Comparison of ENCODE assay signal across 8 cellular contexts in genomic region chr5:61933787-61934626, GRCh38.
DNase-seq lines count a peak whose midpoint lies in the region; ATAC-seq and TF ChIP-seq lines count a peak whose summit lies in the region.

No MANE protein-coding gene starts in this region.

- no peaks in the 10 kb centered on the region for H3K36me3 ChIP-seq in right atrium auricular region
- H3K36me3 ChIP-seq in mesenchymal stem cell (ENCODE audit: control insufficient read depth in 1 of 2, insufficient read depth in 2 of 2, low read depth in 1 of 2, low read length in 2 of 2), result no peaks in the 10 kb centered on the region

- H2BK120ac ChIP-seq in mesenchymal stem cell (ENCODE audit: low read depth, low read length), result no peak overlapping the region

- intact Hi-C loops in Right ventricle myocardium superior (cut with DNase I), result loop anchor here (10.0 kb wide), 1 partner anchor 879 kb away; no protein-coding TSS in a partner anchor

- DNase-seq in Right ventricle myocardium superior (no peak), right atrium auricular region (ENCODE audit: low spot score) (no peak), HT1080 (ENCODE audit: low read depth) (peak; percentile 35), NOMO-1 treated with DMSO at 0.1 percent for 48 hours (lab: John Stamatoyannopoulos, UW; ENCODE audit: unreplicated experiment) (peak; percentile 48), dermis blood vessel endothelial cell (peak; percentile 77), mesenchymal stem cell (peak; percentile 60), activated gamma-delta T cell treated with Interleukin-2 at 50 U/mL for 16 hours (no peak)

- no peaks in the 10 kb centered on the region for H3K79me1 ChIP-seq in mesenchymal stem cell (replicated peaks; ENCODE audit: low read length, poor library complexity, severe bottlenecking)

- H3K18ac ChIP-seq in mesenchymal stem cell (ENCODE audit: low read depth in 1 of 2, low read length in 2 of 2), result no peak overlapping the region

- H3K14ac ChIP-seq in mesenchymal stem cell (ENCODE audit: low read length in 2 of 2), result no peak overlapping the region

- ATAC-seq in Right ventricle myocardium superior (ENCODE audit: poor library complexity) (peak; percentile 84), HG03460 (IDR thresholded peaks at IDR 0.05; ENCODE audit: unreplicated experiment) (no peak)

- WGBS in mesenchymal stem cell, result 49% methylated on average over 3 of the region's 4 CpGs

- peak in 1 of 2 donors; percentile 73 for TF ChIP-seq CTCF in right atrium auricular region (IDR thresholded peaks at IDR 0.05)

- H3K9me3 ChIP-seq in right atrium auricular region, result no peaks in the 10 kb centered on the region
- no peaks in the 10 kb centered on the region for H3K9me3 ChIP-seq in mesenchymal stem cell (ENCODE audit: control insufficient read depth, low read length)

- H2BK15ac ChIP-seq in mesenchymal stem cell (ENCODE audit: low read depth, poor library complexity, severe bottlenecking), result no peak overlapping the region

- H2AFZ ChIP-seq in mesenchymal stem cell (ENCODE audit: low read depth, low read length), result no peak overlapping the region

- no peak overlapping the region for H3K4me2 ChIP-seq in mesenchymal stem cell (ENCODE audit: low read length, poor library complexity, severe bottlenecking)

- H3K4me3 ChIP-seq in right atrium auricular region (no peak overlapping the region), mesenchymal stem cell (ENCODE audit: insufficient read depth in 1 of 2, low read depth in 1 of 2, low read length in 2 of 2) (no peak overlapping the region)

- no peak overlapping the region for H3K27ac ChIP-seq in right atrium auricular region
- H3K27ac ChIP-seq in mesenchymal stem cell (ENCODE audit: low read length, poor library complexity, severe bottlenecking), result no peak overlapping the region

- H3K27me3 ChIP-seq in right atrium auricular region (no peaks in the 10 kb centered on the region), mesenchymal stem cell (ENCODE audit: control insufficient read depth in 1 of 2, insufficient read depth in 1 of 2, low read length in 2 of 2) (no peaks in the 10 kb centered on the region)

- H2BK5ac ChIP-seq in mesenchymal stem cell (ENCODE audit: low read depth, low read length, poor library complexity, severe bottlenecking), result no peak overlapping the region

- no peaks in the 10 kb centered on the region for H3K4me1 ChIP-seq in right atrium auricular region
- peaks cover 1% of the 10 kb centered on the region for H3K4me1 ChIP-seq in mesenchymal stem cell (ENCODE audit: control insufficient read depth, insufficient read depth, low read depth, low read length)

- H3K9ac ChIP-seq in mesenchymal stem cell (ENCODE audit: low read length), result peak overlapping the region; percentile 40

- H2AK5ac ChIP-seq in mesenchymal stem cell (ENCODE audit: low read length, severe bottlenecking), result no peak overlapping the region

- H4K91ac ChIP-seq in mesenchymal stem cell (ENCODE audit: low read length), result no peak overlapping the region

- H4K8ac ChIP-seq in mesenchymal stem cell (ENCODE audit: low read length), result no peak overlapping the region

- H3K23ac ChIP-seq in mesenchymal stem cell (ENCODE audit: low read length in 2 of 2), result no peak overlapping the region

- H2BK12ac ChIP-seq in mesenchymal stem cell (ENCODE audit: low read length in 2 of 2), result no peak overlapping the region

- H3K4ac ChIP-seq in mesenchymal stem cell (ENCODE audit: low read depth in 1 of 2, low read length in 2 of 2), result no peak overlapping the region

Comparison
In these comparisons a context has a peak if more than half of its experiments do, and no peak if none do; other contexts are left out.
1. DNase-seq: peak in HT1080 (single experiment), NOMO-1 treated with DMSO at 0.1 percent for 48 hours (single experiment), dermis blood vessel endothelial cell (single experiment) and mesenchymal stem cell (single experiment); none in Right ventricle myocardium superior (single experiment), right atrium auricular region (single experiment) and activated gamma-delta T cell treated with Interleukin-2 at 50 U/mL for 16 hours (single experiment).